27 cellular contexts compared by ENCODE assay signal in the genomic region with DNA sequence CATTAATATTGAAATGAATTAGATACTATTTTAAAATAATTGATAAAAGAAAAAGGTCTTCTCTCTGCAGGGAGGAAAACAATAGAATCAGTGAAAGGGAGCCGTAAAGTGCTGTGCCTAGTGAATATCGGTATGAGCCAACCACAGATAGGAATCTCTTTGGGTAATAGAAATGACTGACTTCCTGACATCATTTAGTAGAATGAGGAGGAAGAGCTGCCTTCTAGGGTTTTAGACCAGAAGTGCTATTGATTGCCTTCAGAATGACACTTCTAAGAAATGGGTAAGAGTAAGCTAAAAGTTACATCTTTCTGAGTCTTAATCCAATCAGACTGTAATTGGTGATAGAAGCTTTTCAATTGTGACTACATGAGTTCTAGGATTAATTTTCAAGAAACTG.
"Had no signal": no experiment of that assay in that cellular context is flagged by ENCODE, and none has a peak within 500 bp of the region (broad histone marks: within the 10 kb centered on the region; RNA-seq: fewer than 3 reads in every experiment).

No MANE protein-coding gene starts in this region.

- H3K36me3 ChIP-seq: ascending aorta, SJSA1 had no signal

- H3K27ac Mint-ChIP-seq: activated naive CD4-positive, alpha-beta T cell treated with anti-CD3 and anti-CD28 coated beads, Interleukin-2, amount 50 U/mL, for 72 hours; activated naive CD8-positive, alpha-beta T cell treated with anti-CD3 and anti-CD28 coated beads, Interleukin-2, amount 50 U/mL, for 24 hours had no signal

- H3K27ac ChIP-seq: ascending aorta, body of pancreas, SJSA1, VCaP had no signal

- H3K4me1 Mint-ChIP-seq: activated naive CD8-positive, alpha-beta T cell treated with anti-CD3 and anti-CD28 coated beads, Interleukin-2, amount 50 U/mL, for 24 hours; central memory CD8-positive, alpha-beta T cell had no signal

- H3K27me3 ChIP-seq: ascending aorta, body of pancreas, SJSA1 had no signal

- H3K9me3 Mint-ChIP-seq: activated naive CD4-positive, alpha-beta T cell treated with anti-CD3 and anti-CD28 coated beads, Interleukin-2, amount 50 U/mL, for 72 hours; activated naive CD8-positive, alpha-beta T cell treated with anti-CD3 and anti-CD28 coated beads, Interleukin-2, amount 50 U/mL, for 24 hours; central memory CD8-positive, alpha-beta T cell had no signal

- H3K4me1 ChIP-seq: body of pancreas, SJSA1 had no signal

- DNase-seq: activated CD4-positive, CD25-positive, alpha-beta regulatory T cell; activated effector memory CD4-positive, alpha-beta T cell treated with anti-CD3 and anti-CD28 coated beads, Interleukin-2, amount 50 U/mL, for 16 hours; activated naive CD4-positive, alpha-beta T cell treated with Interleukin-2 at 50 U/mL for 16 hours; activated naive CD8-positive, alpha-beta T cell treated with anti-CD3 and anti-CD28 coated beads, Interleukin-2, amount 50 U/mL, for 24 hours; activated T-cell treated with anti-CD3 and anti-CD28 coated beads for 4 hours; amniotic stem cell; body of pancreas; IMR-90; KG1; NCI-H1048; NCI-H1417; NCI-H1930; NCI-H2171; NCI-H2227 treated with DMSO at 0.1 percent for 48 hours; NCI-H446 treated with DMSO at 0.1 percent for 48 hours; NCI-H526; NCI-H774; RPMI8226; SHP77; SW 1271 had no signal

- H3K36me3 Mint-ChIP-seq: activated naive CD4-positive, alpha-beta T cell treated with anti-CD3 and anti-CD28 coated beads, Interleukin-2, amount 50 U/mL, for 72 hours had no signal

- H3K27me3 Mint-ChIP-seq: activated naive CD8-positive, alpha-beta T cell treated with anti-CD3 and anti-CD28 coated beads, Interleukin-2, amount 50 U/mL, for 24 hours; central memory CD8-positive, alpha-beta T cell had no signal

- H3K4me3 Mint-ChIP-seq: activated naive CD8-positive, alpha-beta T cell treated with anti-CD3 and anti-CD28 coated beads, Interleukin-2, amount 50 U/mL, for 24 hours; central memory CD8-positive, alpha-beta T cell had no signal

- H3K4me3 ChIP-seq: ascending aorta, body of pancreas, SJSA1 had no signal

- H3K9me3 ChIP-seq: ascending aorta, body of pancreas, SJSA1 had no signal

- ATAC-seq: activated naive CD4-positive, alpha-beta T cell treated with anti-CD3 and anti-CD28 coated beads, Interleukin-2, amount 50 U/mL, for 72 hours; activated naive CD8-positive, alpha-beta T cell treated with anti-CD3 and anti-CD28 coated beads, Interleukin-2, amount 50 U/mL, for 24 hours; body of pancreas; Panc1; SK-N-SH treated with all-trans-retinoic acid at 6 μM for 48 hours had no signal
